In genomic region chr22:36125994-36126531, GRCh38 we compare ENCODE assay signal across 30 cellular contexts.
"Had no signal": no experiment of that assay in that cellular context is flagged by ENCODE, and none has a peak within 500 bp of the region (broad histone marks: within the 10 kb centered on the region; RNA-seq: fewer than 3 reads in every experiment).

No MANE protein-coding gene starts in this region.

- H3K27ac Mint-ChIP-seq: activated CD4-positive, alpha-beta memory T cell treated with anti-CD3 and anti-CD28 coated beads for 36 hours; activated CD4-positive, alpha-beta T cell treated with anti-CD3 and anti-CD28 coated beads for 36 hours; activated CD4-positive, alpha-beta T cell treated with anti-CD3 and anti-CD28 coated beads, Interleukin-2, amount 10 ng/mL, durations not matched to agents 24 days and 14 days; activated CD8-positive, alpha-beta memory T cell treated with anti-CD3 and anti-CD28 coated beads, Interleukin-2, amount 10 ng/mL, durations not matched to agents 7 days and 5 days; activated naive CD4-positive, alpha-beta T cell treated with anti-CD3 and anti-CD28 coated beads for 36 hours; activated naive CD4-positive, alpha-beta T cell treated with anti-CD3 and anti-CD28 coated beads, Interleukin-2, amount 50 U/mL, for 24 hours; activated naive CD8-positive, alpha-beta T cell treated with anti-CD3 and anti-CD28 coated beads for 36 hours; activated naive CD8-positive, alpha-beta T cell treated with anti-CD3 and anti-CD28 coated beads, Interleukin-2, amount 50 U/mL, for 24 hours; activated T-helper 1 cell treated with anti-CD3 and anti-CD28 coated beads, Interleukin-12 subunit alpha, Interleukin-12 subunit beta, Interleukin-2, Interleukin-4 antibody, amounts not matched to agents 30 ng/mL and 10 ng/mL and 1 ng/mL, durations not matched to agents 14 hours and 24 hours and 36 hours; activated T-helper 2 cell treated with anti-CD3 and anti-CD28 coated beads, Interferon-gamma antibody, Interleukin-2, Interleukin-4, amounts not matched to agents 10 μg/mL and 5 μg/mL and 100 μg/mL, durations not matched to agents 14 hours and 24 hours and 36 hours; endodermal cell had no signal

- DNase-seq: activated CD4-positive, alpha-beta memory T cell treated with anti-CD3 and anti-CD28 coated beads for 36 hours; activated CD4-positive, alpha-beta T cell treated with anti-CD3 and anti-CD28 coated beads for 36 hours; activated CD4-positive, alpha-beta T cell treated with anti-CD3 and anti-CD28 coated beads, Interleukin-2, amount 10 ng/mL, durations not matched to agents 24 days and 14 days; activated CD4-positive, CD25-positive, alpha-beta regulatory T cell; activated CD4-positive, CD25-positive, alpha-beta regulatory T cell treated with anti-CD3 and anti-CD28 coated beads, Interleukin-2, amount 50 U/mL, for 72 hours; activated CD8-positive, alpha-beta memory T cell treated with anti-CD3 and anti-CD28 coated beads, Interleukin-2, amount 10 ng/mL, durations not matched to agents 7 days and 5 days; activated CD8-positive, alpha-beta memory T cell treated with anti-CD3 and anti-CD28 coated beads, Interleukin-2, amount 50 U/mL, for 4 hours; activated CD8-positive, alpha-beta T cell treated with anti-CD3 and anti-CD28 coated beads, Interleukin-2, amount 10 ng/mL, durations not matched to agents 7 days and 5 days; activated effector memory CD4-positive, alpha-beta T cell treated with anti-CD3 and anti-CD28 coated beads, Interleukin-2, amount 50 U/mL, for 16 hours; activated naive CD4-positive, alpha-beta T cell treated with anti-CD3 and anti-CD28 coated beads for 36 hours; activated naive CD8-positive, alpha-beta T cell treated with anti-CD3 and anti-CD28 coated beads for 36 hours; activated naive CD8-positive, alpha-beta T cell treated with anti-CD3 and anti-CD28 coated beads, Interleukin-2, amount 50 U/mL, for 24 hours; activated T-cell treated with anti-CD3 and anti-CD28 coated beads, Interleukin-2, amount 50 U/mL, for 1 hour; activated T-cell treated with anti-CD3 and anti-CD28 coated beads, Interleukin-2, amount 50 U/mL, for 48 hours; adrenal gland; amygdala; body of pancreas; caudate nucleus; colonic mucosa; dorsolateral prefrontal cortex; effector memory CD4-positive, alpha-beta T cell; endodermal cell; foreskin fibroblast; head of caudate nucleus; T-helper 2 cell had no signal

- H3K4me3 ChIP-seq: adrenal gland, body of pancreas, colonic mucosa, dorsolateral prefrontal cortex had no signal

- H3K27me3 ChIP-seq: adrenal gland, body of pancreas, colonic mucosa had no signal

- H3K4me1 ChIP-seq: colonic mucosa had no signal

- H3K9me3 ChIP-seq: adrenal gland, body of pancreas, colonic mucosa had no signal

- H3K36me3 ChIP-seq: adrenal gland, colonic mucosa had no signal

- H3K27me3 Mint-ChIP-seq: activated CD4-positive, alpha-beta memory T cell treated with anti-CD3 and anti-CD28 coated beads for 36 hours; activated CD4-positive, alpha-beta T cell treated with anti-CD3 and anti-CD28 coated beads for 36 hours; activated naive CD4-positive, alpha-beta T cell treated with anti-CD3 and anti-CD28 coated beads, Interleukin-2, amount 50 U/mL, for 24 hours; activated naive CD8-positive, alpha-beta T cell treated with anti-CD3 and anti-CD28 coated beads for 36 hours had no signal

- FAIRE-seq: frontal cortex had no signal

- H3K36me3 Mint-ChIP-seq: activated CD8-positive, alpha-beta memory T cell treated with anti-CD3 and anti-CD28 coated beads, Interleukin-2, amount 10 ng/mL, durations not matched to agents 7 days and 5 days; activated naive CD4-positive, alpha-beta T cell treated with anti-CD3 and anti-CD28 coated beads, Interleukin-2, amount 50 U/mL, for 24 hours; activated naive CD8-positive, alpha-beta T cell treated with anti-CD3 and anti-CD28 coated beads for 36 hours had no signal

- H3K27ac ChIP-seq: adrenal gland, body of pancreas, colonic mucosa, dorsolateral prefrontal cortex had no signal

- H3K9me3 Mint-ChIP-seq: activated CD4-positive, alpha-beta memory T cell treated with anti-CD3 and anti-CD28 coated beads for 36 hours; activated CD4-positive, alpha-beta T cell treated with anti-CD3 and anti-CD28 coated beads, Interleukin-2, amount 10 ng/mL, durations not matched to agents 24 days and 14 days; activated naive CD4-positive, alpha-beta T cell treated with anti-CD3 and anti-CD28 coated beads for 36 hours; activated naive CD4-positive, alpha-beta T cell treated with anti-CD3 and anti-CD28 coated beads, Interleukin-2, amount 50 U/mL, for 24 hours; activated naive CD8-positive, alpha-beta T cell treated with anti-CD3 and anti-CD28 coated beads for 36 hours; activated naive CD8-positive, alpha-beta T cell treated with anti-CD3 and anti-CD28 coated beads, Interleukin-2, amount 50 U/mL, for 24 hours; activated T-helper 1 cell treated with anti-CD3 and anti-CD28 coated beads, Interleukin-12 subunit alpha, Interleukin-12 subunit beta, Interleukin-2, Interleukin-4 antibody, amounts not matched to agents 30 ng/mL and 10 ng/mL and 1 ng/mL, durations not matched to agents 14 hours and 24 hours and 36 hours; activated T-helper 2 cell treated with anti-CD3 and anti-CD28 coated beads, Interferon-gamma antibody, Interleukin-2, Interleukin-4, amounts not matched to agents 10 μg/mL and 5 μg/mL and 100 μg/mL, durations not matched to agents 14 hours and 24 hours and 36 hours; endodermal cell had no signal

- H3K4me3 Mint-ChIP-seq: activated CD4-positive, alpha-beta memory T cell treated with anti-CD3 and anti-CD28 coated beads for 36 hours; activated CD4-positive, alpha-beta T cell treated with anti-CD3 and anti-CD28 coated beads for 36 hours; activated CD4-positive, alpha-beta T cell treated with anti-CD3 and anti-CD28 coated beads, Interleukin-2, amount 10 ng/mL, durations not matched to agents 24 days and 14 days; activated CD8-positive, alpha-beta memory T cell treated with anti-CD3 and anti-CD28 coated beads, Interleukin-2, amount 10 ng/mL, durations not matched to agents 7 days and 5 days; activated CD8-positive, alpha-beta T cell treated with anti-CD3 and anti-CD28 coated beads, Interleukin-2, amount 10 ng/mL, durations not matched to agents 7 days and 5 days; activated naive CD4-positive, alpha-beta T cell treated with anti-CD3 and anti-CD28 coated beads for 36 hours; activated naive CD4-positive, alpha-beta T cell treated with anti-CD3 and anti-CD28 coated beads, Interleukin-2, amount 50 U/mL, for 24 hours; activated naive CD8-positive, alpha-beta T cell treated with anti-CD3 and anti-CD28 coated beads for 36 hours; activated naive CD8-positive, alpha-beta T cell treated with anti-CD3 and anti-CD28 coated beads, Interleukin-2, amount 50 U/mL, for 24 hours; activated T-helper 1 cell treated with anti-CD3 and anti-CD28 coated beads, Interleukin-12 subunit alpha, Interleukin-12 subunit beta, Interleukin-2, Interleukin-4 antibody, amounts not matched to agents 30 ng/mL and 10 ng/mL and 1 ng/mL, durations not matched to agents 14 hours and 24 hours and 36 hours; dendritic cell treated with granulocyte-macrophage colony-stimulating factor and Interleukin-4, amounts not matched to agents 40 ng/mL and 50 ng/mL, for 4 days; endodermal cell had no signal
